26 cellular contexts compared by ENCODE assay signal in genomic region chr2:7829241-7829640, GRCh38.
DNase-seq lines count a peak whose midpoint lies in the region; ATAC-seq, FAIRE-seq and TF ChIP-seq lines count a peak whose summit lies in the region.
"Had no signal": no experiment of that assay in that cellular context is flagged by ENCODE, and none has a peak within 500 bp of the region (broad histone marks: within the 10 kb centered on the region; RNA-seq: fewer than 3 reads in every experiment).

No MANE protein-coding gene starts in this region.

- peaks cover 9% of the 10 kb centered on the region; the same call in 1 of the 2 replicates for H3K9me2 ChIP-seq in GM23338 (ENCODE audit: insufficient read depth)

- H3K9me3 Mint-ChIP-seq in GM23338 (no peaks in the 10 kb centered on the region), astrocyte (ENCODE audit: unreplicated experiment) (peaks cover 1% of the 10 kb centered on the region)
- H3K9me3 Mint-ChIP-seq: CD4-positive, alpha-beta T cell; CD8-positive, alpha-beta memory T cell; H9 had no signal

- H3K27me3 ChIP-seq in GM23338 (ENCODE audit: insufficient read depth) (no peaks in the 10 kb centered on the region), astrocyte (ENCODE audit: insufficient read depth, low read length) (no peaks in the 10 kb centered on the region), tibial artery (no peaks in the 10 kb centered on the region), colonic mucosa (no peaks in the 10 kb centered on the region)
- H3K27me3 ChIP-seq: BE2C; BLaER1 treated with 17β-estradiol and CSF1 and Interleukin-3, amounts not matched to agents 10 nM and 100 nM had no signal

- H3K36me3 Mint-ChIP-seq in GM23338 (ENCODE audit: low read depth) (no peaks in the 10 kb centered on the region), astrocyte (ENCODE audit: low read depth, unreplicated experiment) (no peaks in the 10 kb centered on the region)
- H3K36me3 Mint-ChIP-seq: CD14-positive monocyte; CD8-positive, alpha-beta memory T cell had no signal

- peak; percentile 62 for DNase-seq in AG10803 (ENCODE audit: low read depth)
- no peak for DNase-seq in GM23338 (ENCODE audit: low spot score)
- no peak for DNase-seq in astrocyte (ENCODE audit: low read depth)
- peak; percentile 16 for DNase-seq in fibroblast of gingiva (ENCODE audit: low read depth)
- no peak for DNase-seq in medulla oblongata (ENCODE audit: extremely low spot score)
- DNase-seq in AG08396 (ENCODE audit: low spot score), result no peak
- DNase-seq in tibial artery, result no peak
- no peak for DNase-seq in colonic mucosa
- DNase-seq: 8988T; ACHN; AML-193; BE2C; CD4-positive, alpha-beta T cell; CD8-positive, alpha-beta memory T cell; DMS 273 treated with DMSO at 0.1 percent for 48 hours; DMS79; EL; GDM1; H9 had no signal

- ATAC-seq in GM23338, result no peak
- ATAC-seq: A549, HCT116 had no signal

- H3K4me3 Mint-ChIP-seq in GM23338 (no peak overlapping the region), astrocyte (ENCODE audit: unreplicated experiment) (no peak overlapping the region)
- H3K4me3 Mint-ChIP-seq: CD14-positive monocyte; CD4-positive, alpha-beta T cell; CD8-positive, alpha-beta memory T cell; H9 had no signal

- intact Hi-C loops in tibial artery (cut with DNase I; ENCODE audit: low total_unique reads) (no loop called here), colonic mucosa (cut with DNase I) (no loop called here)

- H3K4me3 ChIP-seq in AG10803 (ENCODE audit: low read length), result no peak overlapping the region
- H3K4me3 ChIP-seq in GM23338, result no peak overlapping the region
- H3K4me3 ChIP-seq in astrocyte (ENCODE audit: insufficient read depth, low read depth, low read length), result no peak overlapping the region
- H3K4me3 ChIP-seq in tibial artery, result no peak overlapping the region
- H3K4me3 ChIP-seq in colonic mucosa, result no peak overlapping the region
- H3K4me3 ChIP-seq: A549; BLaER1 treated with 17β-estradiol and CSF1 and Interleukin-3, amounts not matched to agents 10 nM and 100 nM had no signal

- H3K9me3 ChIP-seq in astrocyte (ENCODE audit: insufficient read depth, low read depth, low read length) (no peaks in the 10 kb centered on the region), tibial artery (no peaks in the 10 kb centered on the region), colonic mucosa (no peaks in the 10 kb centered on the region)
- H3K9me3 ChIP-seq: A549, BE2C had no signal

- H3F3A ChIP-seq in GM23338 (replicated peaks; ENCODE audit: low read depth), result no peaks in the 10 kb centered on the region

- H3K79me2 ChIP-seq in GM23338 (replicated peaks; ENCODE audit: insufficient read depth) (no peaks in the 10 kb centered on the region), astrocyte (ENCODE audit: insufficient read depth, low read length) (no peaks in the 10 kb centered on the region)

- no peak overlapping the region for H3K4me2 ChIP-seq in GM23338
- H3K4me2 ChIP-seq in astrocyte (ENCODE audit: low read length), result no peak overlapping the region
- H3K4me2 ChIP-seq: A549; BLaER1 treated with 17β-estradiol and CSF1 and Interleukin-3, amounts not matched to agents 10 nM and 100 nM had no signal

- H4K20me1 ChIP-seq in GM23338 (replicated peaks; ENCODE audit: insufficient read depth) (no peaks in the 10 kb centered on the region), astrocyte (ENCODE audit: insufficient read depth, low read length) (no peaks in the 10 kb centered on the region)
- H4K20me1 ChIP-seq: BLaER1 treated with 17β-estradiol and CSF1 and Interleukin-3, amounts not matched to agents 10 nM and 100 nM had no signal

- H3K4me1 ChIP-seq in GM23338 (ENCODE audit: insufficient read depth), result no peaks in the 10 kb centered on the region
- H3K4me1 ChIP-seq in astrocyte (ENCODE audit: insufficient read depth, low read length), result peaks cover 11% of the 10 kb centered on the region
- no peaks in the 10 kb centered on the region for H3K4me1 ChIP-seq in tibial artery
- no peaks in the 10 kb centered on the region for H3K4me1 ChIP-seq in colonic mucosa

- no peak for TF ChIP-seq CTCF in AG10803 (conservative IDR thresholded peaks at IDR 0.05; ENCODE audit: low read length)
- TF ChIP-seq CTCF in GM23338 (conservative IDR thresholded peaks at IDR 0.05; ENCODE audit: low read depth in 2 of 2), result no peak
- TF ChIP-seq CTCF in astrocyte (IDR thresholded peaks at IDR 0.05; ENCODE audit: insufficient read depth, low read depth, low read length), result no peak
- TF ChIP-seq CTCF in tibial artery (IDR thresholded peaks at IDR 0.05), result no peak
- TF ChIP-seq CTCF in colonic mucosa (IDR thresholded peaks at IDR 0.05), result no peak

- H2AFZ ChIP-seq in GM23338 (0 out of 2 replicates have a peak overlapping the region, but pooled peaks have one; percentile 48), astrocyte (ENCODE audit: low read depth, low read length) (no peak overlapping the region)

- no peak overlapping the region for H3K9ac ChIP-seq in astrocyte (ENCODE audit: low read length)
- no peak overlapping the region for H3K9ac ChIP-seq in colonic mucosa (ENCODE audit: low read depth in 2 of 2, low read length in 2 of 2)
- H3K9ac ChIP-seq: BLaER1 treated with 17β-estradiol and CSF1 and Interleukin-3, amounts not matched to agents 10 nM and 100 nM had no signal

- H3K27ac Mint-ChIP-seq in GM23338, result no peak overlapping the region
- H3K27ac Mint-ChIP-seq in astrocyte (ENCODE audit: unreplicated experiment), result no peak overlapping the region
- H3K27ac Mint-ChIP-seq: CD14-positive monocyte; CD4-positive, alpha-beta T cell; CD8-positive, alpha-beta memory T cell; H9 had no signal

- peaks cover 4% of the 10 kb centered on the region; the same call in 2 of the 3 replicates for H3K4me1 Mint-ChIP-seq in GM23338
- peaks cover 10% of the 10 kb centered on the region for H3K4me1 Mint-ChIP-seq in astrocyte (ENCODE audit: low read depth, unreplicated experiment)
- H3K4me1 Mint-ChIP-seq: CD14-positive monocyte had no signal

- FAIRE-seq in astrocyte (lab: Jason Lieb, UNC), result peak; percentile 37
- FAIRE-seq: A549, D721Med, GM12891, GM18507 had no signal

- H3K27ac ChIP-seq in GM23338 (ENCODE audit: low read depth) (no peak overlapping the region), astrocyte (ENCODE audit: low read depth, low read length) (no peak overlapping the region), tibial artery (no peak overlapping the region), colonic mucosa (no peak overlapping the region)
- H3K27ac ChIP-seq: A549; BLaER1 treated with 17β-estradiol and CSF1 and Interleukin-3, amounts not matched to agents 10 nM and 100 nM had no signal

- H3K36me3 ChIP-seq in GM23338 (ENCODE audit: insufficient read depth) (no peaks in the 10 kb centered on the region), astrocyte (ENCODE audit: insufficient read depth, low read length) (no peaks in the 10 kb centered on the region), tibial artery (no peaks in the 10 kb centered on the region), colonic mucosa (no peaks in the 10 kb centered on the region)
- H3K36me3 ChIP-seq: BE2C; BLaER1 treated with 17β-estradiol and CSF1 and Interleukin-3, amounts not matched to agents 10 nM and 100 nM had no signal

- H3K27me3 Mint-ChIP-seq in GM23338 (ENCODE audit: insufficient read depth, low read depth, poor library complexity), result no peaks in the 10 kb centered on the region
- peaks cover 4% of the 10 kb centered on the region for H3K27me3 Mint-ChIP-seq in astrocyte (ENCODE audit: low read depth, unreplicated experiment)
- H3K27me3 Mint-ChIP-seq: CD4-positive, alpha-beta T cell; CD8-positive, alpha-beta memory T cell had no signal

TF ChIP-seq in GM23338, 12 proteins besides CTCF, POLR2A, EP300 and RAD21:
- TF ChIP-seq ZNF331 (CRISPR knock-in tag; IDR thresholded peaks at IDR 0.05; ENCODE audit: low read depth), result no peak

Comparison
In these comparisons a context has a peak if more than half of its experiments do, and no peak if none do; other contexts are left out.
1. DNase-seq: peak in AG10803 (single experiment) and fibroblast of gingiva (single experiment); none in GM23338 (single experiment), astrocyte (single experiment), medulla oblongata (single experiment), AG08396 (single experiment), tibial artery (0 of 2) and colonic mucosa (single experiment).